In the genomic region with DNA sequence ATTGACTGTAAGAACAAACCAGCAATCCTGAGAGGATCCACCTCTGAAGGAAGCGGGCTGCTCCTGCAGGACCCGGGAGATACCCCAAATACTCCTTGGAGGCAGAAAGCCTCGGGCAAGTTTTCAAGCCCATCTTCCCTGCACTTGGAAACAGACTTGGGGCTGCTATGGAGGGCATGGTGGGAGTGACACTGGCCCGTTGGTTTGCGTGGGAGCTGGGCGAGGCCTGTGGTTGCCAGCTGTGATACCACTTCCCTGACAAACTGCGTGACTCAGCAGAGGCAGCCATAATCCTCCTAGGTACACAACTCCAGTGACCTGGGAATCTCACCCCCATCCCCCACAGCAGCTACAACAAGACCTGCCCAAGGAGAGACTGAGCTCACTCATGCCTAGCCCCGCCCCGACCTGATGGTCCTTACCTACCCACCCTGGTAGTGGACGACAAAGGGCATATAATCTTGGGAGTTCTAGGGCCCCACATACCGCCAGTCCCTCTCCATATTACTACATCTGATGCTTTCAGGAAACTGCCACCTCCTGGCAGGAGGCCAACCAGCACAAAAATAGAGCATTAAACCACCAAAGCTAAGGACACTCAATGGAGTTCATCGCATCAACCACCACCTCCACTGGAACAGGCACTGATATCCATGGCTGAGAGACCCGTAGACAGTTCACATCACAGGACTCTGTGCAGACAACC, we compare ENCODE assay signal across 17 cellular contexts. TPM values are rescaled to one million over a fixed set of nuclear protein-coding genes. Genes with fewer than 3 reads are reported as not detected.
DNase-seq lines count a peak whose midpoint lies in the region; ATAC-seq and TF ChIP-seq lines count a peak whose summit lies in the region.
"Had no signal": no experiment of that assay in that cellular context is flagged by ENCODE, and none has a peak within 500 bp of the region (broad histone marks: within the 10 kb centered on the region; RNA-seq: fewer than 3 reads in every experiment).

No MANE protein-coding gene starts in this region.

- ATAC-seq in left ventricle myocardium superior = peak; percentile 93
- ATAC-seq: stimulated activated memory B cell treated with anti-CD40 and anti-IgM and Interleukin-4, amounts not matched to agents 10 μg/mL and 1 μg/mL and 100 μg/mL, for 72 hours had no signal

- DNase-seq in KBM-7 (peak; percentile 59), UCSD-AML1 (lab: John Stamatoyannopoulos, UW; ENCODE audit: unreplicated experiment) (peak; percentile 33), left ventricle myocardium superior (peak; percentile 71), activated gamma-delta T cell (lab: John Stamatoyannopoulos, UW) (no peak), Kasumi-1 (lab: John Stamatoyannopoulos, UW) (no peak), Caco-2 (no peak), Calu3 (no peak)
- DNase-seq: activated B cell treated with CpG ODN at 0.5 μM for 24 hours; activated naive CD4-positive, alpha-beta T cell; DMS 273 treated with DMSO at 0.1 percent for 48 hours; GOT3; NCI-H1048; NCI-H2171; SK-N-SH had no signal

- no peaks in the 10 kb centered on the region for H3K27me3 ChIP-seq in BLaER1 treated with 17β-estradiol and CSF1 and Interleukin-3, amounts not matched to agents 10 nM and 100 nM
- H3K27me3 ChIP-seq in Caco-2 (replicated peaks; ENCODE audit: control insufficient read depth, insufficient read depth, low read length) = no peaks in the 10 kb centered on the region
- H3K27me3 ChIP-seq: cardiac muscle cell had no signal

- peaks cover 0 to 9% (median 8%) of the 10 kb centered on the region in 10 experiments; a peak in 15 of 20 replicates for H3K4me1 ChIP-seq in BLaER1 treated with 17β-estradiol and CSF1 and Interleukin-3, amounts not matched to agents 10 nM and 100 nM
- H3K4me1 ChIP-seq in Caco-2 = no peaks in the 10 kb centered on the region

- POLR2A ChIA-PET in Caco-2 (lab: Charles Lee) = no interaction called here

- H3K27me3 Mint-ChIP-seq in Caco-2 (ENCODE audit: insufficient read depth, unreplicated experiment) (no peaks in the 10 kb centered on the region), Calu3 (ENCODE audit: unreplicated experiment) (no peaks in the 10 kb centered on the region)

- H3K4me2 ChIP-seq in BLaER1 treated with 17β-estradiol and CSF1 and Interleukin-3, amounts not matched to agents 10 nM and 100 nM = peak overlapping the region; percentile 12 to 50 (median 26); a peak in 13 of 22 replicates
- H3K4me2 ChIP-seq: SK-N-SH had no signal

- H3K36me3 ChIP-seq in BLaER1 treated with 17β-estradiol and CSF1 and Interleukin-3, amounts not matched to agents 10 nM and 100 nM = peaks cover 0 to 8% (median 0%) of the 10 kb centered on the region in 11 experiments; a peak in 5 of 22 replicates
- no peaks in the 10 kb centered on the region for H3K36me3 ChIP-seq in Caco-2 (ENCODE audit: control insufficient read depth, insufficient read depth, low read length)
- H3K36me3 ChIP-seq: cardiac muscle cell had no signal

- H3K4me3 ChIP-seq in BLaER1 treated with 17β-estradiol and CSF1 and Interleukin-3, amounts not matched to agents 10 nM and 100 nM = no peak overlapping the region
- H3K4me3 ChIP-seq in Caco-2 (ENCODE audit: low read depth, low read length) = no peak overlapping the region
- H3K4me3 ChIP-seq: cardiac muscle cell had no signal

- H3K4me1 Mint-ChIP-seq in Caco-2 (ENCODE audit: low read depth, unreplicated experiment) (no peaks in the 10 kb centered on the region), Calu3 (ENCODE audit: low read depth, unreplicated experiment) (no peaks in the 10 kb centered on the region)
- H3K4me1 Mint-ChIP-seq: activated B cell treated with CpG ODN at 0.5 μM for 24 hours; stimulated activated memory B cell treated with anti-CD40 and anti-IgM and Interleukin-4, amounts not matched to agents 10 μg/mL and 1 μg/mL and 100 μg/mL, for 72 hours had no signal

- peak overlapping the region in 2 of 11 experiments; percentile 6 to 28; a peak in 1 of 22 replicates for H3K27ac ChIP-seq in BLaER1 treated with 17β-estradiol and CSF1 and Interleukin-3, amounts not matched to agents 10 nM and 100 nM
- H3K27ac ChIP-seq: cardiac muscle cell had no signal

- H3K4me3 Mint-ChIP-seq in Caco-2 (ENCODE audit: unreplicated experiment) (no peak overlapping the region), Calu3 (ENCODE audit: low read depth, unreplicated experiment) (no peak overlapping the region)
- H3K4me3 Mint-ChIP-seq: activated B cell treated with CpG ODN at 0.5 μM for 24 hours; stimulated activated memory B cell treated with anti-CD40 and anti-IgM and Interleukin-4, amounts not matched to agents 10 μg/mL and 1 μg/mL and 100 μg/mL, for 72 hours had no signal

- peaks cover 10% of the 10 kb centered on the region for H3K9me3 Mint-ChIP-seq in Caco-2 (ENCODE audit: unreplicated experiment)
- peaks cover 2% of the 10 kb centered on the region for H3K9me3 Mint-ChIP-seq in Calu3 (ENCODE audit: low read depth, unreplicated experiment)

- in situ Hi-C loops in KBM-7 (cut with MboI; ENCODE audit: low pct_unique_long_range_greater_than_20kb, low sequenced_read_pairs) = no loop called here

- CTCF ChIA-PET in Caco-2 (lab: Charles Lee) (no interaction called here), Calu3 (lab: Charles Lee) (interaction anchor here (1.0 kb wide), 1 partner anchor 12 kb away, joined by 3 read pairs; no protein-coding TSS in a partner anchor)

- peaks cover 49 to 62% (median 56%) of the 10 kb centered on the region in 11 experiments for H3K9me3 ChIP-seq in BLaER1 treated with 17β-estradiol and CSF1 and Interleukin-3, amounts not matched to agents 10 nM and 100 nM (replicated peaks in 1 of 11)
- H3K9me3 ChIP-seq in Caco-2 = no peaks in the 10 kb centered on the region
- H3K9me3 ChIP-seq: SK-N-SH had no signal

- no peak overlapping the region for H3K27ac Mint-ChIP-seq in Caco-2 (ENCODE audit: unreplicated experiment)
- H3K27ac Mint-ChIP-seq in Calu3 (ENCODE audit: unreplicated experiment) = no peak overlapping the region
- H3K27ac Mint-ChIP-seq: activated B cell treated with CpG ODN at 0.5 μM for 24 hours; stimulated activated memory B cell treated with anti-CD40 and anti-IgM and Interleukin-4, amounts not matched to agents 10 μg/mL and 1 μg/mL and 100 μg/mL, for 72 hours had no signal

- intact Hi-C loops in left ventricle myocardium superior (cut with micrococcal nuclease) (no loop called here), Caco-2 (cut with micrococcal nuclease; ENCODE audit: unreplicated experiment) (no loop called here), Calu3 (cut with micrococcal nuclease; ENCODE audit: unreplicated experiment) (no loop called here)

- H3K36me3 Mint-ChIP-seq in Caco-2 (ENCODE audit: insufficient read depth, unreplicated experiment) (no peaks in the 10 kb centered on the region), Calu3 (ENCODE audit: insufficient read depth, unreplicated experiment) (no peaks in the 10 kb centered on the region)
- H3K36me3 Mint-ChIP-seq: stimulated activated memory B cell treated with anti-CD40 and anti-IgM and Interleukin-4, amounts not matched to agents 10 μg/mL and 1 μg/mL and 100 μg/mL, for 72 hours had no signal

- no peak for TF ChIP-seq CTCF in Caco-2 (IDR thresholded peaks at IDR 0.05; ENCODE audit: insufficient read depth in 1 of 2, low read depth in 1 of 2, low read length in 1 of 2, severe bottlenecking in 1 of 2, unreplicated experiment in 1 of 2)
- no peak for TF ChIP-seq CTCF in Calu3 (IDR thresholded peaks at IDR 0.05; ENCODE audit: unreplicated experiment)

- H3K9ac ChIP-seq in BLaER1 treated with 17β-estradiol and CSF1 and Interleukin-3, amounts not matched to agents 10 nM and 100 nM = no peak overlapping the region
- H3K9ac ChIP-seq: SK-N-SH had no signal

- BruUV-seq in Caco-2 (replicated peaks; lab: Mats Ljungman, UMichigan) (no TSS peak), Calu3 (replicated peaks; lab: Mats Ljungman, UMichigan) (no TSS peak)

- H4K20me1 ChIP-seq in BLaER1 treated with 17β-estradiol and CSF1 and Interleukin-3, amounts not matched to agents 10 nM and 100 nM = no peaks in the 10 kb centered on the region

RNA-seq across cellular contexts. Expression of a gene that starts 38.1 kb away (rescaled TPM):
- total RNA-seq in left ventricle myocardium superior (132 TPM), Caco-2 (2022) (35.7 and 42.3 TPM in 2 replicates), Calu3 (2022) (17.4 and 17.8 TPM in 2 replicates)

Comparison
In these comparisons a context has a peak if more than half of its experiments do, and no peak if none do; other contexts are left out.
1. DNase-seq: peak in KBM-7 (single experiment), UCSD-AML1 (single experiment) and left ventricle myocardium superior (single experiment); none in activated gamma-delta T cell (single experiment), Kasumi-1 (0 of 2), Caco-2 (0 of 2) and Calu3 (single experiment).